1 cellular context compared by ENCODE assay signal in the genomic region with DNA sequence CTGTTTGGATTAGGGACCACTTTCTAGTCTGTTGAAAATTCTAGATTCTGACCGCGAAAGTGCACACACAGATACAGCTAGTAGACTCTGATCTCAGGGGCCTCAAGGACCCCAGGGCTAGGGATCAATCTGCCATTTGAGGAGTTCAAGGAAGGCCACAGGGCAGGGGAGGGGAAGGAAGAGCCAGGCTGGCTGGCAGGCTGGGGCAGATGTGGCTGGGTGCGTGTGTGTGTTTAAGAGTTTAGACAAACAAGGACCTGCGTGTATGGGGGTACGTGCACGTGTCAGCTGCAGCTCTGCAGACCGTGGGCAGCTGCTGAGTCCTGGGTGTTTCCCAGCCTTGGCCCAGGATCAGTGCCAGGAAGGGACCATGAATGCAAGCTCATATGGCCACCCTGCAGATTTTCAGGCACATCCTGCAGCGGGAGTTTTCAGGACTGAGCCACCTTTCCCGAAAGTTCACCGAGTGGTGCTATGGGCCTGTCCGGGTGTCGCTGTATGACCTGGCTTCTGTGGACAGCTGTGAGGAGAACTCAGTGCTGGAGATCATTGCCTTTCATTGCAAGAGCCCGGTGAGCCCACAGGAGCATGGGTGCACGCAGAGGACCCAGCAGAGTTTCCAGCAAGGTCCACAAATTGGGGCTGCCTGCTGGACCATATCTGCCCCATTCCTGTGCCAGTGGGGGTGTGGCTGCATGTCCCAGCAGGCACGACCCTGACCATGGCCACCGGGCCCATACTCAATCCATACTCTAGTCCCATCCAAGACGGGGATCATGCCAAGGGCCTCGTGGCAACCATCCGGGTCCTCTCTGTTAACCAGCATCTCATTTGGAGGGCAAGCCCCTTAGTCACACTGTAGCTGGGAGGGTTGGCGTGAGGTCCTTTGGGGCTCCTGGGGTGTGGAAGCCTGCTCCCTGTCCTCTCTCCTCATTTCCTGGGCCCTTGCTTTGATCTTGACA.
TF ChIP-seq lines count a peak whose summit lies in the region.

No MANE protein-coding gene starts in this region.

TF ChIP-seq in HepG2, 621 proteins besides CTCF, POLR2A, EP300 and RAD21 (continued from another document and continues in another):
- TF ChIP-seq, protein P1, sequence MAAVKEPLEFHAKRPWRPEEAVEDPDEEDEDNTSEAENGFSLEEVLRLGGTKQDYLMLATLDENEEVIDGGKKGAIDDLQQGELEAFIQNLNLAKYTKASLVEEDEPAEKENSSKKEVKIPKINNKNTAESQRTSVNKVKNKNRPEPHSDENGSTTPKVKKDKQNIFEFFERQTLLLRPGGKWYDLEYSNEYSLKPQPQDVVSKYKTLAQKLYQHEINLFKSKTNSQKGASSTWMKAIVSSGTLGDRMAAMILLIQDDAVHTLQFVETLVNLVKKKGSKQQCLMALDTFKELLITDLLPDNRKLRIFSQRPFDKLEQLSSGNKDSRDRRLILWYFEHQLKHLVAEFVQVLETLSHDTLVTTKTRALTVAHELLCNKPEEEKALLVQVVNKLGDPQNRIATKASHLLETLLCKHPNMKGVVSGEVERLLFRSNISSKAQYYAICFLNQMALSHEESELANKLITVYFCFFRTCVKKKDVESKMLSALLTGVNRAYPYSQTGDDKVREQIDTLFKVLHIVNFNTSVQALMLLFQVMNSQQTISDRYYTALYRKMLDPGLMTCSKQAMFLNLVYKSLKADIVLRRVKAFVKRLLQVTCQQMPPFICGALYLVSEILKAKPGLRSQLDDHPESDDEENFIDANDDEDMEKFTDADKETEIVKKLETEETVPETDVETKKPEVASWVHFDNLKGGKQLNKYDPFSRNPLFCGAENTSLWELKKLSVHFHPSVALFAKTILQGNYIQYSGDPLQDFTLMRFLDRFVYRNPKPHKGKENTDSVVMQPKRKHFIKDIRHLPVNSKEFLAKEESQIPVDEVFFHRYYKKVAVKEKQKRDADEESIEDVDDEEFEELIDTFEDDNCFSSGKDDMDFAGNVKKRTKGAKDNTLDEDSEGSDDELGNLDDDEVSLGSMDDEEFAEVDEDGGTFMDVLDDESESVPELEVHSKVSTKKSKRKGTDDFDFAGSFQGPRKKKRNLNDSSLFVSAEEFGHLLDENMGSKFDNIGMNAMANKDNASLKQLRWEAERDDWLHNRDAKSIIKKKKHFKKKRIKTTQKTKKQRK (IDR thresholded peaks at IDR 0.05; ENCODE audit: low read length): no peak
- TF ChIP-seq, protein P2, sequence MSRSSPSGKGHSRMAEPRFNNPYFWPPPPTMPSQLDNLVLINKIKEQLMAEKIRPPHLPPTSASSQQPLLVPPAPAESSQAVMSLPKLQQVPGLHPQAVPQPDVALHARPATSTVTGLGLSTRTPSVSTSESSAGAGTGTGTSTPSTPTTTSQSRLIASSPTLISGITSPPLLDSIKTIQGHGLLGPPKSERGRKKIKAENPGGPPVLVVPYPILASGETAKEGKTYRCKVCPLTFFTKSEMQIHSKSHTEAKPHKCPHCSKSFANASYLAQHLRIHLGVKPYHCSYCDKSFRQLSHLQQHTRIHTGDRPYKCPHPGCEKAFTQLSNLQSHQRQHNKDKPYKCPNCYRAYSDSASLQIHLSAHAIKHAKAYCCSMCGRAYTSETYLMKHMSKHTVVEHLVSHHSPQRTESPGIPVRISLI (CRISPR knock-in tag; IDR thresholded peaks at IDR 0.05; ENCODE audit: borderline replicate concordance): no peak
- TF ChIP-seq, protein P3, sequence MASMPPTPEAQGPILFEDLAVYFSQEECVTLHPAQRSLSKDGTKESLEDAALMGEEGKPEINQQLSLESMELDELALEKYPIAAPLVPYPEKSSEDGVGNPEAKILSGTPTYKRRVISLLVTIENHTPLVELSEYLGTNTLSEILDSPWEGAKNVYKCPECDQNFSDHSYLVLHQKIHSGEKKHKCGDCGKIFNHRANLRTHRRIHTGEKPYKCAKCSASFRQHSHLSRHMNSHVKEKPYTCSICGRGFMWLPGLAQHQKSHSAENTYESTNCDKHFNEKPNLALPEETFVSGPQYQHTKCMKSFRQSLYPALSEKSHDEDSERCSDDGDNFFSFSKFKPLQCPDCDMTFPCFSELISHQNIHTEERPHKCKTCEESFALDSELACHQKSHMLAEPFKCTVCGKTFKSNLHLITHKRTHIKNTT (CRISPR knock-in tag; IDR thresholded peaks at IDR 0.05): no peak
- TF ChIP-seq SIX1 (CRISPR knock-in tag; IDR thresholded peaks at IDR 0.05; ENCODE audit: borderline replicate concordance): peak; percentile 13; the same call in 1 of the 2 replicates
- no peak for TF ChIP-seq ZNF256 (CRISPR knock-in tag; conservative IDR thresholded peaks at IDR 0.05)
- TF ChIP-seq CEBPG (CRISPR knock-in tag; IDR thresholded peaks at IDR 0.05): no peak
- TF ChIP-seq BORCS8-MEF2B (CRISPR knock-in tag; IDR thresholded peaks at IDR 0.05): no peak
- no peak for TF ChIP-seq SMC3 (IDR thresholded peaks at IDR 0.05; ENCODE audit: low read length)
- no peak for TF ChIP-seq TARDBP (CRISPR knock-in tag; IDR thresholded peaks at IDR 0.05)
- peak; percentile 35; the same call in 1 of the 3 replicates for TF ChIP-seq MXI1 (IDR thresholded peaks at IDR 0.05; ENCODE audit: borderline replicate concordance, low read depth, low read length)
- TF ChIP-seq, protein P4, sequence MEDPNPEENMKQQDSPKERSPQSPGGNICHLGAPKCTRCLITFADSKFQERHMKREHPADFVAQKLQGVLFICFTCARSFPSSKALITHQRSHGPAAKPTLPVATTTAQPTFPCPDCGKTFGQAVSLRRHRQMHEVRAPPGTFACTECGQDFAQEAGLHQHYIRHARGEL (CRISPR knock-in tag; IDR thresholded peaks at IDR 0.05): no peak
- no peak for TF ChIP-seq KLF11 (CRISPR knock-in tag; IDR thresholded peaks at IDR 0.05)
- TF ChIP-seq RFX1 (IDR thresholded peaks at IDR 0.05): no peak
- no peak for TF ChIP-seq SYNCRIP (IDR thresholded peaks at IDR 0.05; ENCODE audit: insufficient read depth, low read depth, low read length)
- TF ChIP-seq ZNF773 (CRISPR knock-in tag; IDR thresholded peaks at IDR 0.05; ENCODE audit: borderline replicate concordance): no peak
- TF ChIP-seq PAWR (CRISPR knock-in tag; IDR thresholded peaks at IDR 0.05; ENCODE audit: borderline replicate concordance): no peak
- TF ChIP-seq ZNF441 (CRISPR knock-in tag; IDR thresholded peaks at IDR 0.05; ENCODE audit: borderline replicate concordance): no peak
- TF ChIP-seq ZNF563 (CRISPR knock-in tag; IDR thresholded peaks at IDR 0.05): peak; percentile 26
- TF ChIP-seq KDM5A (IDR thresholded peaks at IDR 0.05; ENCODE audit: borderline replicate concordance, low read length): no peak
- TF ChIP-seq KLF15 (CRISPR knock-in tag; IDR thresholded peaks at IDR 0.05; ENCODE audit: borderline replicate concordance): no peak
- peak; percentile 52 for TF ChIP-seq ZMYM4 (CRISPR knock-in tag; IDR thresholded peaks at IDR 0.05)
- no peak for TF ChIP-seq NFYC (CRISPR knock-in tag; IDR thresholded peaks at IDR 0.05)
- TF ChIP-seq ZNF7 (CRISPR knock-in tag; IDR thresholded peaks at IDR 0.05): no peak
- no peak for TF ChIP-seq NR3C1 (CRISPR knock-in tag; IDR thresholded peaks at IDR 0.05)
- no peak for TF ChIP-seq SUZ12 (IDR thresholded peaks at IDR 0.05; ENCODE audit: low read depth, low read length)
- TF ChIP-seq MYC (CRISPR knock-in tag; IDR thresholded peaks at IDR 0.05; ENCODE audit: borderline replicate concordance): peak; percentile 79; the same call in 1 of the 2 replicates
- peak; percentile 63 for TF ChIP-seq NCOA2 (CRISPR knock-in tag; IDR thresholded peaks at IDR 0.05)
- no peak for TF ChIP-seq ZNF615 (CRISPR knock-in tag; IDR thresholded peaks at IDR 0.05; ENCODE audit: borderline replicate concordance)
- TF ChIP-seq ZBTB20 (CRISPR knock-in tag; IDR thresholded peaks at IDR 0.05; ENCODE audit: borderline replicate concordance, low read depth): no peak
- TF ChIP-seq, protein P5, sequence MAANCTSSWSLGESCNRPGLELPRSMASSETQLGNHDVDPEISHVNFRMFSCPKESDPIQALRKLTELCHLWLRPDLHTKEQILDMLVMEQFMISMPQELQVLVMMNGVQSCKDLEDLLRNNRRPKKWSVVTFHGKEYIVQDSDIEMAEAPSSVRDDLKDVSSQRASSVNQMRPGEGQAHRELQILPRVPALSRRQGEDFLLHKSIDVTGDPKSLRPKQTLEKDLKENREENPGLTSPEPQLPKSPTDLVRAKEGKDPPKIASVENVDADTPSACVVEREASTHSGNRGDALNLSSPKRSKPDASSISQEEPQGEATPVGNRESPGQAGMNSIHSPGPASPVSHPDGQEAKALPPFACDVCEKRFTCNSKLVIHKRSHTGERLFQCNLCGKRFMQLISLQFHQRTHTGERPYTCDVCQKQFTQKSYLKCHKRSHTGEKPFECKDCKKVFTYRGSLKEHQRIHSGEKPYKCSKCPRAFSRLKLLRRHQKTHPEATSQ (CRISPR knock-in tag; IDR thresholded peaks at IDR 0.05; ENCODE audit: borderline replicate concordance): no peak
- no peak for TF ChIP-seq PAX8 (CRISPR knock-in tag; IDR thresholded peaks at IDR 0.05; ENCODE audit: borderline replicate concordance)
- no peak for TF ChIP-seq MTF1 (CRISPR knock-in tag; IDR thresholded peaks at IDR 0.05)
- peak; percentile 41 for TF ChIP-seq ZFY (CRISPR knock-in tag; IDR thresholded peaks at IDR 0.05)
- no peak for TF ChIP-seq SRSF4 (IDR thresholded peaks at IDR 0.05; ENCODE audit: low read depth, low read length, poor library complexity, severe bottlenecking)
- no peak for TF ChIP-seq MAFF (IDR thresholded peaks at IDR 0.05; ENCODE audit: low read depth, low read length)
- peak; percentile 21; the same call in 1 of the 2 replicates for TF ChIP-seq GABPB1 (CRISPR knock-in tag; IDR thresholded peaks at IDR 0.05)
- TF ChIP-seq ZNF138 (CRISPR knock-in tag; IDR thresholded peaks at IDR 0.05; ENCODE audit: low read depth): no peak
- TF ChIP-seq ADNP (CRISPR knock-in tag; IDR thresholded peaks at IDR 0.05): no peak
- TF ChIP-seq, protein P6, sequence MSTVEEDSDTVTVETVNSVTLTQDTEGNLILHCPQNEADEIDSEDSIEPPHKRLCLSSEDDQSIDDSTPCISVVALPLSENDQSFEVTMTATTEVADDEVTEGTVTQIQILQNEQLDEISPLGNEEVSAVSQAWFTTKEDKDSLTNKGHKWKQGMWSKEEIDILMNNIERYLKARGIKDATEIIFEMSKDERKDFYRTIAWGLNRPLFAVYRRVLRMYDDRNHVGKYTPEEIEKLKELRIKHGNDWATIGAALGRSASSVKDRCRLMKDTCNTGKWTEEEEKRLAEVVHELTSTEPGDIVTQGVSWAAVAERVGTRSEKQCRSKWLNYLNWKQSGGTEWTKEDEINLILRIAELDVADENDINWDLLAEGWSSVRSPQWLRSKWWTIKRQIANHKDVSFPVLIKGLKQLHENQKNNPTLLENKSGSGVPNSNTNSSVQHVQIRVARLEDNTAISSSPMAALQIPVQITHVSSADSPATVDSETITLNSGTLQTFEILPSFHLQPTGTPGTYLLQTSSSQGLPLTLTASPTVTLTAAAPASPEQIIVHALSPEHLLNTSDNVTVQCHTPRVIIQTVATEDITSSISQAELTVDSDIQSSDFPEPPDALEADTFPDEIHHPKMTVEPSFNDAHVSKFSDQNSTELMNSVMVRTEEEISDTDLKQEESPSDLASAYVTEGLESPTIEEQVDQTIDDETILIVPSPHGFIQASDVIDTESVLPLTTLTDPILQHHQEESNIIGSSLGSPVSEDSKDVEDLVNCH (CRISPR knock-in tag; IDR thresholded peaks at IDR 0.05): no peak
- TF ChIP-seq MTA1 (CRISPR knock-in tag; IDR thresholded peaks at IDR 0.05; ENCODE audit: borderline replicate concordance): peak; percentile 86
- TF ChIP-seq ZSCAN30 (CRISPR knock-in tag; IDR thresholded peaks at IDR 0.05): no peak
- TF ChIP-seq, protein P7, sequence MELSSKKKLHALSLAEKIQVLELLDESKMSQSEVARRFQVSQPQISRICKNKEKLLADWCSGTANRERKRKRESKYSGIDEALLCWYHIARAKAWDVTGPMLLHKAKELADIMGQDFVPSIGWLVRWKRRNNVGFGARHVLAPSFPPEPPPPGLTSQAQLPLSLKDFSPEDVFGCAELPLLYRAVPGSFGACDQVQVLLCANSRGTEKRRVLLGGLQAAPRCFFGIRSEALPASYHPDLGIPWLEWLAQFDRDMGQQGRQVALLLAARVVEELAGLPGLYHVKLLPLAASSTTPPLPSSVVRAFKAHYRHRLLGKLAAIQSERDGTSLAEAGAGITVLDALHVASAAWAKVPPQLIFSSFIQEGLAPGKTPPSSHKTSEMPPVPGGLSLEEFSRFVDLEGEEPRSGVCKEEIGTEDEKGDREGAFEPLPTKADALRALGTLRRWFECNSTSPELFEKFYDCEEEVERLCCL (CRISPR knock-in tag; IDR thresholded peaks at IDR 0.05; ENCODE audit: borderline replicate concordance): no peak
- TF ChIP-seq, protein P8, sequence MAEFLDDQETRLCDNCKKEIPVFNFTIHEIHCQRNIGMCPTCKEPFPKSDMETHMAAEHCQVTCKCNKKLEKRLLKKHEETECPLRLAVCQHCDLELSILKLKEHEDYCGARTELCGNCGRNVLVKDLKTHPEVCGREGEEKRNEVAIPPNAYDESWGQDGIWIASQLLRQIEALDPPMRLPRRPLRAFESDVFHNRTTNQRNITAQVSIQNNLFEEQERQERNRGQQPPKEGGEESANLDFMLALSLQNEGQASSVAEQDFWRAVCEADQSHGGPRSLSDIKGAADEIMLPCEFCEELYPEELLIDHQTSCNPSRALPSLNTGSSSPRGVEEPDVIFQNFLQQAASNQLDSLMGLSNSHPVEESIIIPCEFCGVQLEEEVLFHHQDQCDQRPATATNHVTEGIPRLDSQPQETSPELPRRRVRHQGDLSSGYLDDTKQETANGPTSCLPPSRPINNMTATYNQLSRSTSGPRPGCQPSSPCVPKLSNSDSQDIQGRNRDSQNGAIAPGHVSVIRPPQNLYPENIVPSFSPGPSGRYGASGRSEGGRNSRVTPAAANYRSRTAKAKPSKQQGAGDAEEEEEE (CRISPR knock-in tag; IDR thresholded peaks at IDR 0.05; ENCODE audit: borderline replicate concordance): no peak
- TF ChIP-seq SMARCC2 (IDR thresholded peaks at IDR 0.05): no peak
- TF ChIP-seq, protein P9, sequence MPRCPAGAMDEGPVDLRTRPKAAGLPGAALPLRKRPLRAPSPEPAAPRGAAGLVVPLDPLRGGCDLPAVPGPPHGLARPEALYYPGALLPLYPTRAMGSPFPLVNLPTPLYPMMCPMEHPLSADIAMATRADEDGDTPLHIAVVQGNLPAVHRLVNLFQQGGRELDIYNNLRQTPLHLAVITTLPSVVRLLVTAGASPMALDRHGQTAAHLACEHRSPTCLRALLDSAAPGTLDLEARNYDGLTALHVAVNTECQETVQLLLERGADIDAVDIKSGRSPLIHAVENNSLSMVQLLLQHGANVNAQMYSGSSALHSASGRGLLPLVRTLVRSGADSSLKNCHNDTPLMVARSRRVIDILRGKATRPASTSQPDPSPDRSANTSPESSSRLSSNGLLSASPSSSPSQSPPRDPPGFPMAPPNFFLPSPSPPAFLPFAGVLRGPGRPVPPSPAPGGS (CRISPR knock-in tag; IDR thresholded peaks at IDR 0.05): no peak
- peak; percentile 53; the same call in 1 of the 2 replicates for TF ChIP-seq ZSCAN31 (CRISPR knock-in tag; IDR thresholded peaks at IDR 0.05; ENCODE audit: low read depth)
- TF ChIP-seq, protein P10, sequence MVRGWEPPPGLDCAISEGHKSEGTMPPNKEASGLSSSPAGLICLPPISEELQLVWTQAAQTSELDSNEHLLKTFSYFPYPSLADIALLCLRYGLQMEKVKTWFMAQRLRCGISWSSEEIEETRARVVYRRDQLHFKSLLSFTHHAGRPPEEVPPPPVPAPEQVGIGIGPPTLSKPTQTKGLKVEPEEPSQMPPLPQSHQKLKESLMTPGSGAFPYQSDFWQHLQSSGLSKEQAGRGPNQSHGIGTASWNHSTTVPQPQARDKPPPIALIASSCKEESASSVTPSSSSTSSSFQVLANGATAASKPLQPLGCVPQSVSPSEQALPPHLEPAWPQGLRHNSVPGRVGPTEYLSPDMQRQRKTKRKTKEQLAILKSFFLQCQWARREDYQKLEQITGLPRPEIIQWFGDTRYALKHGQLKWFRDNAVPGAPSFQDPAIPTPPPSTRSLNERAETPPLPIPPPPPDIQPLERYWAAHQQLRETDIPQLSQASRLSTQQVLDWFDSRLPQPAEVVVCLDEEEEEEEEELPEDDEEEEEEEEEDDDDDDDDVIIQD (CRISPR knock-in tag; IDR thresholded peaks at IDR 0.05; ENCODE audit: low read depth): peak; percentile 25; the same call in 1 of the 2 replicates
- no peak for TF ChIP-seq AHR (CRISPR knock-in tag; IDR thresholded peaks at IDR 0.05)
- no peak for TF ChIP-seq ZNF207 (IDR thresholded peaks at IDR 0.05; ENCODE audit: borderline replicate concordance)
